ENCODE assay signal across 22 cellular contexts in genomic region chr14:22332671-22333407, GRCh38.
DNase-seq lines count a peak whose midpoint lies in the region; ATAC-seq and TF ChIP-seq lines count a peak whose summit lies in the region.
"Had no signal": no experiment of that assay in that cellular context is flagged by ENCODE, and none has a peak within 500 bp of the region (broad histone marks: within the 10 kb centered on the region; RNA-seq: fewer than 3 reads in every experiment).

No MANE protein-coding gene starts in this region.

- no peaks in the 10 kb centered on the region for H3K27me3 ChIP-seq in HUES6 (ENCODE audit: control insufficient read depth, insufficient read depth, low read length)
- H3K27me3 ChIP-seq in hepatocyte: no peaks in the 10 kb centered on the region
- H3K27me3 ChIP-seq: SJSA1, transverse colon had no signal

- no peaks in the 10 kb centered on the region for H3K4me1 Mint-ChIP-seq in activated T-helper 17 cell treated with anti-CD3 and anti-CD28 coated beads, Interleukin-2, amount 50 U/mL, for 72 hours
- H3K4me1 Mint-ChIP-seq: activated B cell treated with CpG ODN at 0.5 μM for 24 hours; activated naive CD4-positive, alpha-beta T cell treated with anti-CD3 and anti-CD28 coated beads, Interleukin-2, amount 50 U/mL, for 24 hours had no signal

- H2AFZ ChIP-seq in hepatocyte: no peak overlapping the region

- no peak for TF ChIP-seq CTCF in hepatocyte (IDR thresholded peaks at IDR 0.05; ENCODE audit: poor library complexity)

- DNase-seq in NOMO-1 treated with dmso at 0.1 percent for 144 hours (lab: John Stamatoyannopoulos, UW; ENCODE audit: unreplicated experiment): peak; percentile 39
- no peak for DNase-seq in hepatocyte (ENCODE audit: low spot score)
- no peak for DNase-seq in NCI-H2196 (lab: John Stamatoyannopoulos, UW; ENCODE audit: unreplicated experiment)
- no peak for DNase-seq in activated CD8-positive, alpha-beta memory T cell treated with anti-CD3 and anti-CD28 coated beads, Interleukin-2, amount 50 U/mL, for 48 hours
- DNase-seq: activated B cell treated with CpG ODN at 0.5 μM for 24 hours; activated CD4-positive, alpha-beta memory T cell treated with anti-CD3 and anti-CD28 coated beads for 36 hours; activated T-cell treated with anti-CD3 and anti-CD28 coated beads, Interleukin-2, amount 50 U/mL, for 1 hour; COR-L47; hippocampal formation; IMR-90; mammary epithelial cell; naive thymus-derived CD4-positive, alpha-beta T cell; NCI-H2029; NCI-H524; transverse colon had no signal

- H4K20me1 ChIP-seq in hepatocyte (ENCODE audit: insufficient read depth, poor library complexity, severe bottlenecking): no peaks in the 10 kb centered on the region

- no peak for ATAC-seq in activated T-helper 17 cell treated with anti-CD3 and anti-CD28 coated beads, Interleukin-2, amount 50 U/mL, for 72 hours (replicated peaks)
- ATAC-seq: naive thymus-derived CD4-positive, alpha-beta T cell had no signal

- peaks cover 27% of the 10 kb centered on the region for H3K9me3 ChIP-seq in HUES6 (ENCODE audit: control insufficient read depth, insufficient read depth, low read depth, low read length)
- no peaks in the 10 kb centered on the region for H3K9me3 ChIP-seq in hepatocyte (ENCODE audit: low read depth)

- H3K4me1 ChIP-seq in HUES6 (ENCODE audit: control insufficient read depth, insufficient read depth, low read length): peaks cover 32% of the 10 kb centered on the region
- H3K4me1 ChIP-seq in hepatocyte (ENCODE audit: insufficient read depth): no peaks in the 10 kb centered on the region

- no peaks in the 10 kb centered on the region for H3K9me2 ChIP-seq in hepatocyte (replicated peaks; ENCODE audit: insufficient read depth)

- H3K4me3 Mint-ChIP-seq in activated T-helper 17 cell treated with anti-CD3 and anti-CD28 coated beads, Interleukin-2, amount 50 U/mL, for 72 hours: no peak overlapping the region
- H3K4me3 Mint-ChIP-seq: activated B cell treated with CpG ODN at 0.5 μM for 24 hours; activated CD4-positive, alpha-beta memory T cell treated with anti-CD3 and anti-CD28 coated beads for 36 hours; activated naive CD4-positive, alpha-beta T cell treated with anti-CD3 and anti-CD28 coated beads, Interleukin-2, amount 50 U/mL, for 24 hours; naive thymus-derived CD4-positive, alpha-beta T cell; stimulated activated naive CD8-positive, alpha-beta T cell treated with anti-CD3 and anti-CD28 coated beads, Interleukin-15, Interleukin-2, amounts not matched to agents 100 ng/mL and 50 ng/mL, for 24 hours had no signal

- H3K4me2 ChIP-seq in hepatocyte: no peak overlapping the region

- no peak overlapping the region for H3K9ac ChIP-seq in HUES6 (ENCODE audit: low read length)

- H3K27ac ChIP-seq in HUES6 (ENCODE audit: low read depth, low read length) (peak overlapping the region; percentile 84), hepatocyte (peak overlapping the region; percentile 9), temporal lobe (ENCODE audit: low read depth, low read length) (peak overlapping the region; percentile 82)
- H3K27ac ChIP-seq: SJSA1, skin epidermis, transverse colon had no signal

- no peaks in the 10 kb centered on the region for H3K9me3 Mint-ChIP-seq in activated T-helper 17 cell treated with anti-CD3 and anti-CD28 coated beads, Interleukin-2, amount 50 U/mL, for 72 hours
- H3K9me3 Mint-ChIP-seq: activated CD4-positive, alpha-beta memory T cell treated with anti-CD3 and anti-CD28 coated beads for 36 hours; activated naive CD4-positive, alpha-beta T cell treated with anti-CD3 and anti-CD28 coated beads, Interleukin-2, amount 50 U/mL, for 24 hours; naive thymus-derived CD4-positive, alpha-beta T cell; stimulated activated naive CD8-positive, alpha-beta T cell treated with anti-CD3 and anti-CD28 coated beads, Interleukin-15, Interleukin-2, amounts not matched to agents 100 ng/mL and 50 ng/mL, for 24 hours had no signal

- 70% methylated on average over 2 of the region's 2 CpGs for WGBS in hepatocyte (ENCODE audit: low lambda C conversion rate, missing lambda C conversion rate)

- no peaks in the 10 kb centered on the region for H3K36me3 Mint-ChIP-seq in activated T-helper 17 cell treated with anti-CD3 and anti-CD28 coated beads, Interleukin-2, amount 50 U/mL, for 72 hours (ENCODE audit: low read depth)
- H3K36me3 Mint-ChIP-seq: activated CD4-positive, alpha-beta memory T cell treated with anti-CD3 and anti-CD28 coated beads for 36 hours; activated naive CD4-positive, alpha-beta T cell treated with anti-CD3 and anti-CD28 coated beads, Interleukin-2, amount 50 U/mL, for 24 hours; naive thymus-derived CD4-positive, alpha-beta T cell had no signal

- H3K36me3 ChIP-seq in HUES6 (ENCODE audit: control insufficient read depth, insufficient read depth, low read length): no peaks in the 10 kb centered on the region
- H3K36me3 ChIP-seq in hepatocyte (replicated peaks; ENCODE audit: insufficient read depth, low read depth): no peaks in the 10 kb centered on the region
- H3K36me3 ChIP-seq: SJSA1, transverse colon had no signal

- no peaks in the 10 kb centered on the region for H3K27me3 Mint-ChIP-seq in activated T-helper 17 cell treated with anti-CD3 and anti-CD28 coated beads, Interleukin-2, amount 50 U/mL, for 72 hours
- H3K27me3 Mint-ChIP-seq: activated B cell treated with CpG ODN at 0.5 μM for 24 hours; activated CD4-positive, alpha-beta memory T cell treated with anti-CD3 and anti-CD28 coated beads for 36 hours; activated naive CD4-positive, alpha-beta T cell treated with anti-CD3 and anti-CD28 coated beads, Interleukin-2, amount 50 U/mL, for 24 hours; naive thymus-derived CD4-positive, alpha-beta T cell; stimulated activated naive CD8-positive, alpha-beta T cell treated with anti-CD3 and anti-CD28 coated beads, Interleukin-15, Interleukin-2, amounts not matched to agents 100 ng/mL and 50 ng/mL, for 24 hours had no signal

- H3K4me3 ChIP-seq in HUES6 (ENCODE audit: low read depth, low read length) (no peak overlapping the region), hepatocyte (no peak overlapping the region)
- H3K4me3 ChIP-seq: SJSA1, skin epidermis, transverse colon had no signal

- H3K79me2 ChIP-seq in hepatocyte: no peaks in the 10 kb centered on the region

- no peak overlapping the region for H3K27ac Mint-ChIP-seq in activated T-helper 17 cell treated with anti-CD3 and anti-CD28 coated beads, Interleukin-2, amount 50 U/mL, for 72 hours
- H3K27ac Mint-ChIP-seq: activated B cell treated with CpG ODN at 0.5 μM for 24 hours; activated CD4-positive, alpha-beta memory T cell treated with anti-CD3 and anti-CD28 coated beads for 36 hours; activated naive CD4-positive, alpha-beta T cell treated with anti-CD3 and anti-CD28 coated beads, Interleukin-2, amount 50 U/mL, for 24 hours; naive thymus-derived CD4-positive, alpha-beta T cell; stimulated activated naive CD8-positive, alpha-beta T cell treated with anti-CD3 and anti-CD28 coated beads, Interleukin-15, Interleukin-2, amounts not matched to agents 100 ng/mL and 50 ng/mL, for 24 hours had no signal

Comparison
In these comparisons a context has a peak if more than half of its experiments do, and no peak if none do; other contexts are left out.
1. H3K27ac ChIP-seq: peak in every context shown above with its lines; median percentile 84 in HUES6; 82 in temporal lobe; 9 in hepatocyte.